Comparison of ENCODE assay signal across 29 cellular contexts in genomic region chr5:159392881-159393280, GRCh38.
"Had no signal": no experiment of that assay in that cellular context is flagged by ENCODE, and none has a peak within 500 bp of the region (broad histone marks: within the 10 kb centered on the region; RNA-seq: fewer than 3 reads in every experiment).

No MANE protein-coding gene starts in this region.

- H3K4me1 Mint-ChIP-seq: natural killer cell; nephron; neural progenitor cell; stimulated activated effector memory CD8-positive, alpha-beta T cell treated with anti-CD3 and anti-CD28 coated beads, Interleukin-12 subunit alpha, Interleukin-12 subunit beta, amount 100 ng/mL, for 72 hours; stimulated activated naive B cell treated with anti-CD40 and anti-IgM and Interleukin-4, amounts not matched to agents 10 μg/mL and 1 μg/mL and 100 μg/mL, for 72 hours; stimulated activated naive CD8-positive, alpha-beta T cell treated with anti-CD3 and anti-CD28 coated beads, Interleukin-15, amount 100 ng/mL, for 72 hours had no signal

- H3K36me3 Mint-ChIP-seq: neural progenitor cell; stimulated activated effector memory CD8-positive, alpha-beta T cell treated with anti-CD3 and anti-CD28 coated beads, Interleukin-12 subunit alpha, Interleukin-12 subunit beta, amount 100 ng/mL, for 72 hours had no signal

- H3K4me2 ChIP-seq: neural progenitor cell had no signal

- ATAC-seq: natural killer cell; psoas muscle; right cardiac atrium; right lobe of liver; stimulated activated effector memory CD8-positive, alpha-beta T cell treated with anti-CD3 and anti-CD28 coated beads, Interleukin-12 subunit alpha, Interleukin-12 subunit beta, amount 100 ng/mL, for 72 hours; stimulated activated naive B cell treated with anti-CD40 and anti-IgM and Interleukin-4, amounts not matched to agents 10 μg/mL and 1 μg/mL and 100 μg/mL, for 72 hours; stimulated activated naive CD8-positive, alpha-beta T cell treated with anti-CD3 and anti-CD28 coated beads, Interleukin-15, amount 100 ng/mL, for 72 hours; stimulated activated naive CD8-positive, alpha-beta T cell treated with anti-CD3 and anti-CD28 coated beads, Interleukin-15, Interleukin-2, amounts not matched to agents 100 U/mL and 50 U/mL, for 24 hours had no signal

- H3K4me3 Mint-ChIP-seq: natural killer cell; nephron; neural progenitor cell; stimulated activated effector memory CD8-positive, alpha-beta T cell treated with anti-CD3 and anti-CD28 coated beads, Interleukin-12 subunit alpha, Interleukin-12 subunit beta, amount 100 ng/mL, for 72 hours; stimulated activated naive B cell treated with anti-CD40 and anti-IgM and Interleukin-4, amounts not matched to agents 10 μg/mL and 1 μg/mL and 100 μg/mL, for 72 hours; stimulated activated naive CD8-positive, alpha-beta T cell treated with anti-CD3 and anti-CD28 coated beads, Interleukin-15, amount 100 ng/mL, for 72 hours had no signal

- H3K79me2 ChIP-seq: parathyroid adenoma had no signal

- H3K27ac Mint-ChIP-seq: natural killer cell; nephron; neural progenitor cell; progenitor cell of endocrine pancreas; stimulated activated effector memory CD8-positive, alpha-beta T cell treated with anti-CD3 and anti-CD28 coated beads, Interleukin-12 subunit alpha, Interleukin-12 subunit beta, amount 100 ng/mL, for 72 hours; stimulated activated naive B cell treated with anti-CD40 and anti-IgM and Interleukin-4, amounts not matched to agents 10 μg/mL and 1 μg/mL and 100 μg/mL, for 72 hours; stimulated activated naive CD8-positive, alpha-beta T cell treated with anti-CD3 and anti-CD28 coated beads, Interleukin-15, amount 100 ng/mL, for 72 hours had no signal

- H3K27ac ChIP-seq: neural progenitor cell, ovary, parathyroid adenoma, psoas muscle, right lobe of liver, sigmoid colon, suprapubic skin, testis, tibial artery, transverse colon, upper lobe of left lung, vagina had no signal

- H3K27me3 Mint-ChIP-seq: progenitor cell of endocrine pancreas had no signal

- H2AFZ ChIP-seq: neural progenitor cell, parathyroid adenoma had no signal

- H3K27me3 ChIP-seq: neural progenitor cell, ovary, sigmoid colon, suprapubic skin, testis, transverse colon, upper lobe of left lung, vagina had no signal

- H3K9me3 ChIP-seq: ovary, psoas muscle, right lobe of liver, sigmoid colon, suprapubic skin, testis, transverse colon, vagina had no signal

- H3K4me1 ChIP-seq: neural progenitor cell, parathyroid adenoma, psoas muscle, right lobe of liver, sigmoid colon, suprapubic skin, testis, tibial artery, transverse colon, upper lobe of left lung, vagina had no signal

- H3K36me3 ChIP-seq: neural progenitor cell, ovary, right lobe of liver, sigmoid colon, suprapubic skin, tibial artery, transverse colon, upper lobe of left lung, vagina had no signal

- H3K9ac ChIP-seq: neural progenitor cell, parathyroid adenoma had no signal

- DNase-seq: natural killer cell; occipital lobe; ovary; posterior cingulate gyrus; psoas muscle; right cardiac atrium; right lobe of liver; sigmoid colon; small intestine; stimulated activated CD4-positive, alpha-beta T cell treated with anti-CD3 and anti-CD28 coated beads, Interleukin-15, amount 100 ng/mL, for 24 hours; stimulated activated CD4-positive, alpha-beta T cell treated with anti-CD3 and anti-CD28 coated beads, Interleukin-2, amount 100 ng/mL, for 24 hours; stimulated activated CD4-positive, alpha-beta T cell treated with anti-CD3 and anti-CD28 coated beads, Interleukin-2, amount 100 ng/mL, for 48 hours; stimulated activated CD4-positive, alpha-beta T cell treated with anti-CD3 and anti-CD28 coated beads, Interleukin-4, amount 100 ng/mL, for 24 hours; stimulated activated naive B cell treated with anti-CD40 and anti-IgM and Interleukin-4, amounts not matched to agents 10 μg/mL and 1 μg/mL and 100 μg/mL, for 72 hours; stimulated activated naive CD8-positive, alpha-beta T cell treated with anti-CD3 and anti-CD28 coated beads, Interleukin-15, amount 100 ng/mL, for 72 hours; stimulated activated naive CD8-positive, alpha-beta T cell treated with anti-CD3 and anti-CD28 coated beads, Interleukin-15, Interleukin-2, amounts not matched to agents 100 U/mL and 50 U/mL, for 24 hours; substantia nigra; testis; tibial artery; transverse colon; upper lobe of left lung had no signal

- FAIRE-seq: small intestine, urothelium cell line had no signal

- H3K4me3 ChIP-seq: neural progenitor cell, ovary, psoas muscle, right lobe of liver, sigmoid colon, suprapubic skin, testis, tibial artery, transverse colon, upper lobe of left lung, vagina had no signal
